Comparison of ENCODE assay signal across 8 cellular contexts in the genomic region with DNA sequence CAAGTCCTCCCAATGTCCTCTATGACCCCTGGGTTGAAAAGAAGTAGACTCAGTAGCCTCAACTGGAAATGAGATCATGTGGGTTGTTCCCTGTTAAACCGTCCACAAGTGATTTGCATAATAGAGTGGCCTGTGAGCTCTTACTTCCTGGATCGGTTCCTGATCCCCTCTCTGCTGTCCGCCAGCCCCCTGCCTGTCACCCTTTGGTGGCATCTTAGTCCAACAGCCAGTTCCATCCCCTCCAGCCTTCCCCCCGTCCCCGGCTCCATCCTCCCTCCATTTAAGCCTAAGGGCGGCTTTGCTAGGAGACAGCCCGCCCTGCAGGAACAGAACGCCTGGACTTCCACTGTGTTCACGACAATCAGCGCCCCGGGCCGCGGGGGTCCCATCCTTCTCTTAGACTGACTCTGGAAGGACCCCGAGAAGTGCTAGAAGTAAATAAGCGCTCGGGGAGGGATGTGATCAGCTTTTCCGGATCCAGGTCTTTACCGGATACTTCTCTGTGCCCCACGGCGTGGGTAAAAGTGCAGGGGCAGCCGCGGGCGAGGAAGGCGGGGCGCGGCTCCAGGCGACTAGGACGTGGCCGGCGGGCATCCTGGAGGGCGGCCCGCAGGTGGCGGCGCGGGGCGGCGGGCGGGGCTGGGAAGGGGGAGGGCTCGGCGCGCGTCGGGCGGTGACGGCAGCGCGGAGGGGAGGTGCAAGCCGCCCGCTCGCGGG. TPM values are rescaled to one million over a fixed set of nuclear protein-coding genes. Genes with fewer than 3 reads are reported as not detected.
A peak's percentile ranks its signal among the peaks of the same experiment; 100 is the strongest.
DNase-seq lines count a peak whose midpoint lies in the region; ATAC-seq and TF ChIP-seq lines count a peak whose summit lies in the region.

No MANE protein-coding gene starts in this region.

- peak overlapping the region; percentile 63 for H3K27ac ChIP-seq in 22Rv1

- CTCF ChIA-PET in activated CD4-positive, alpha-beta memory T cell treated with anti-CD3 and anti-CD28 coated beads, Interleukin-2, amount 10 ng/mL, durations not matched to agents 7 days and 5 days (lab: Charles Lee): interaction anchor here (0.8 kb wide), 1 partner anchor 86 kb away, joined by 4 read pairs; no protein-coding TSS in a partner anchor

- H3K4me3 Mint-ChIP-seq in activated CD4-positive, alpha-beta memory T cell treated with anti-CD3 and anti-CD28 coated beads, Interleukin-2, amount 10 ng/mL, durations not matched to agents 7 days and 5 days: peak overlapping the region; percentile 82
- H3K4me3 Mint-ChIP-seq in memory B cell: peak overlapping the region; percentile 94

- peak overlapping the region; percentile 89 for H3K27ac Mint-ChIP-seq in activated CD4-positive, alpha-beta memory T cell treated with anti-CD3 and anti-CD28 coated beads, Interleukin-2, amount 10 ng/mL, durations not matched to agents 7 days and 5 days
- H3K27ac Mint-ChIP-seq in memory B cell: peak overlapping the region; percentile 91

- TF ChIP-seq CTCF in 22Rv1 (IDR thresholded peaks at IDR 0.05): no peak

- no peaks in the 10 kb centered on the region for H3K27me3 Mint-ChIP-seq in activated CD4-positive, alpha-beta memory T cell treated with anti-CD3 and anti-CD28 coated beads, Interleukin-2, amount 10 ng/mL, durations not matched to agents 7 days and 5 days
- H3K27me3 Mint-ChIP-seq in memory B cell: no peaks in the 10 kb centered on the region

- POLR2A ChIA-PET in activated CD4-positive, alpha-beta memory T cell treated with anti-CD3 and anti-CD28 coated beads, Interleukin-2, amount 10 ng/mL, durations not matched to agents 7 days and 5 days (lab: Charles Lee): interaction anchor here (0.9 to 1.9 kb wide), 8 partner anchors 9 to 83 kb away, joined by 3 to 14 read pairs (median 4); a partner anchor contains a TSS

- no peaks in the 10 kb centered on the region for H3K9me3 Mint-ChIP-seq in activated CD4-positive, alpha-beta memory T cell treated with anti-CD3 and anti-CD28 coated beads, Interleukin-2, amount 10 ng/mL, durations not matched to agents 7 days and 5 days
- H3K9me3 Mint-ChIP-seq in memory B cell: no peaks in the 10 kb centered on the region

- peaks cover 3% of the 10 kb centered on the region for H3K36me3 Mint-ChIP-seq in activated CD4-positive, alpha-beta memory T cell treated with anti-CD3 and anti-CD28 coated beads, Interleukin-2, amount 10 ng/mL, durations not matched to agents 7 days and 5 days (ENCODE audit: low read depth)
- no peaks in the 10 kb centered on the region for H3K36me3 Mint-ChIP-seq in memory B cell

- DNase-seq in NCI-H524 treated with DMSO at 0.1 percent for 48 hours (lab: John Stamatoyannopoulos, UW): peak; percentile 36
- peak; percentile 81 for DNase-seq in activated CD4-positive, alpha-beta memory T cell treated with anti-CD3 and anti-CD28 coated beads, Interleukin-2, amount 10 ng/mL, durations not matched to agents 7 days and 5 days
- DNase-seq in effector CD8-positive, alpha-beta T cell (lab: John Stamatoyannopoulos, UW): peak; percentile 46
- peak; percentile 76 to 77 for DNase-seq in memory B cell (ENCODE audit: low spot score in 2 of 2)
- DNase-seq in stimulated activated CD8-positive, alpha-beta memory T cell treated with anti-CD3 and anti-CD28 coated beads, Interleukin-12 subunit alpha, Interleukin-12 subunit beta, amount 100 ng/mL, for 1 hour (ENCODE audit: low read depth): peak; percentile 43

- H3K4me1 Mint-ChIP-seq in activated CD4-positive, alpha-beta memory T cell treated with anti-CD3 and anti-CD28 coated beads, Interleukin-2, amount 10 ng/mL, durations not matched to agents 7 days and 5 days: peaks cover 34% of the 10 kb centered on the region
- H3K4me1 Mint-ChIP-seq in memory B cell: peaks cover 38% of the 10 kb centered on the region

- peak; percentile 77 for ATAC-seq in GM18502 (IDR thresholded peaks at IDR 0.05; ENCODE audit: poor library complexity, unreplicated experiment)
- peak; percentile 85 for ATAC-seq in HG02884 (IDR thresholded peaks at IDR 0.05; ENCODE audit: unreplicated experiment)
- ATAC-seq in memory B cell (ENCODE audit: low read depth): peak; percentile 71

RNA-seq across cellular contexts. Expression of a gene that starts 51.2 kb away (rescaled TPM):
- 10 to 100 TPM; 14.1 to 18.2 TPM for total RNA-seq in activated CD4-positive, alpha-beta memory T cell treated with anti-CD3 and anti-CD28 coated beads, Interleukin-2, amount 10 ng/mL, durations not matched to agents 7 days and 5 days

Comparison
In these comparisons a context has a peak if more than half of its experiments do, and no peak if none do; other contexts are left out.
1. Peak in every context shown above with its lines: DNase-seq, ATAC-seq and H3K27ac ChIP-seq.